Comparison of ENCODE assay signal across 12 cellular contexts in the genomic region with DNA sequence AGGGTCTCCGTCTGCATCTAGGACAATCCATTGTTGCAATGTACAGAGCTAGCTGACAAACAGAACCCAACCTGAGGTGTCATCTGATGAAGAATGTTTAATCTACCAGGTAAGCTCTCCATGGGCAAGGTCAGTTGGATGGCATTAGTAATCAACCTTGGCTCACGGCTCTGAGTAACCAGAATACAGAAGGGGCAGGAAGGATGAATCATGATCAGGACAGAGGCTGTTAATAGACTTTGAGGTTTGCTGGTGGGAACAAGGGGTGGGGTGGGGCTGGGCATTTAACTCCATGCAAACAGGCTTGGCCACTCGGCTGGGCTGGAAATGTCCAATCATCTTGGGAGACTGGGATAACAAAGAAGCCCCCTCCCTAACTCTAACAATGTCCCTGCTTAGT.
A peak's percentile ranks its signal among the peaks of the same experiment; 100 is the strongest.
DNase-seq lines count a peak whose midpoint lies in the region; ATAC-seq and TF ChIP-seq lines count a peak whose summit lies in the region.
"Had no signal": no experiment of that assay in that cellular context is flagged by ENCODE, and none has a peak within 500 bp of the region (broad histone marks: within the 10 kb centered on the region; RNA-seq: fewer than 3 reads in every experiment).

No MANE protein-coding gene starts in this region.

- DNase-seq in CD4-positive, alpha-beta T cell = no peak
- DNase-seq in IMR-90 (peak; percentile 76), adrenal gland (peak in 6 of 7 donors; percentile 44 to 74 (median 64)), left lung (no peak), NCI-H526 (lab: John Stamatoyannopoulos, UW) (no peak)
- no peak for DNase-seq in central memory CD4-positive, alpha-beta T cell
- DNase-seq: erythroblast; SIG-M5; stimulated activated CD4-positive, alpha-beta T cell treated with anti-CD3 and anti-CD28 coated beads, Interleukin-4, amount 100 ng/mL, for 1 hour had no signal

- H3K27me3 ChIP-seq in CD4-positive, alpha-beta T cell (ENCODE audit: control insufficient read depth, insufficient read depth, low read length) = no peaks in the 10 kb centered on the region
- H3K27me3 ChIP-seq in IMR-90 (ENCODE audit: control insufficient read depth, insufficient read depth, low read length) (no peaks in the 10 kb centered on the region), adrenal gland (no peaks in the 10 kb centered on the region), left lung (no peaks in the 10 kb centered on the region)
- H3K27me3 ChIP-seq: vagina had no signal

- in situ Hi-C loops in IMR-90 (cut with MboI; ENCODE audit: low sequenced_read_pairs) = no loop called here

- peak overlapping the region; percentile 64; the same call in 1 of the 2 replicates for H2BK20ac ChIP-seq in IMR-90 (ENCODE audit: low read depth, low read length)

- peak overlapping the region; percentile 60; the same call in 1 of the 2 replicates for H3K14ac ChIP-seq in IMR-90 (replicated peaks; ENCODE audit: low read depth, low read length)

- no peak overlapping the region for H3K4me3 Mint-ChIP-seq in CD4-positive, alpha-beta T cell

- no peak for TF ChIP-seq POLR2A in IMR-90 (IDR thresholded peaks at IDR 0.05; ENCODE audit: low read depth, low read length)
- no peak for TF ChIP-seq POLR2A in adrenal gland (IDR thresholded peaks at IDR 0.05)

- H2BK15ac ChIP-seq in IMR-90 (ENCODE audit: low read depth, low read length) = peak overlapping the region; percentile 25; the same call in 1 of the 3 replicates

- H3K18ac ChIP-seq in IMR-90 (ENCODE audit: low read depth, low read length) = no peak overlapping the region

- intact Hi-C loops in CD4-positive, alpha-beta T cell (cut with DNase I, micrococcal nuclease) = no loop called here
- intact Hi-C loops in IMR-90 (cut with micrococcal nuclease) = no loop called here
- intact Hi-C loops in adrenal gland (cut with DNase I) = no loop called here
- intact Hi-C loops in left lung (cut with DNase I) = no loop called here

- H3K4ac ChIP-seq in IMR-90 (ENCODE audit: low read depth, low read length) = peak overlapping the region; percentile 71

- H2BK5ac ChIP-seq in IMR-90 (ENCODE audit: low read depth, low read length, poor library complexity, severe bottlenecking) = peak overlapping the region; percentile 49

- H2AK9ac ChIP-seq in IMR-90 (replicated peaks; ENCODE audit: low read depth, low read length, poor library complexity) = peak overlapping the region; percentile 44

- H3K36me3 ChIP-seq in IMR-90 (ENCODE audit: control insufficient read depth, insufficient read depth, low read length) (peaks cover 4% of the 10 kb centered on the region), adrenal gland (replicated peaks in 1 of 2) (peaks cover 0 to 3% of the 10 kb centered on the region in 2 donors), left lung (no peaks in the 10 kb centered on the region)
- H3K36me3 ChIP-seq: vagina had no signal

- H3K4me1 Mint-ChIP-seq in CD4-positive, alpha-beta T cell (ENCODE audit: low read depth) = peaks cover 57% of the 10 kb centered on the region

- H4K8ac ChIP-seq in IMR-90 (ENCODE audit: low read depth in 2 of 2, low read length in 2 of 2) = no peak overlapping the region; a peak in 1 of 4 replicates

- peak overlapping the region; percentile 60; the same call in 1 of the 2 replicates for H2BK120ac ChIP-seq in IMR-90 (ENCODE audit: low read depth, low read length)

- no peak for ATAC-seq in CD4-positive, alpha-beta T cell (ENCODE audit: poor library complexity)
- ATAC-seq in IMR-90 (ENCODE audit: low read depth) (peak; percentile 55), left lung (peak; percentile 32), HG02852 (IDR thresholded peaks at IDR 0.05; ENCODE audit: unreplicated experiment) (no peak), HG03378 (IDR thresholded peaks at IDR 0.05; ENCODE audit: unreplicated experiment) (no peak)

- no peak overlapping the region for H2AFZ ChIP-seq in IMR-90 (replicated peaks; ENCODE audit: low read length, poor library complexity)

- BruUV-seq in IMR-90 (replicated peaks; lab: Mats Ljungman, UMichigan) = no TSS peak

- H3K27ac Mint-ChIP-seq in CD4-positive, alpha-beta T cell = peak overlapping the region; percentile 66

- CTCF ChIA-PET in CD4-positive, alpha-beta T cell (lab: Charles Lee) = interaction anchor here (2.4 kb wide), 1 partner anchor 253 kb away, joined by 6 read pairs; no protein-coding TSS in a partner anchor
- CTCF ChIA-PET in IMR-90 (lab: Yijun Ruan, JAX) = interaction anchor here (1.0 kb wide), 1 partner anchor 253 kb away, joined by 3 read pairs; no protein-coding TSS in a partner anchor

- no peak for TF ChIP-seq CTCF in CD4-positive, alpha-beta T cell (IDR thresholded peaks at IDR 0.05)
- TF ChIP-seq CTCF in IMR-90 (conservative IDR thresholded peaks at IDR 0.05; ENCODE audit: low read depth, low read length) (no peak), adrenal gland (IDR thresholded peaks at IDR 0.05) (no peak), left lung (IDR thresholded peaks at IDR 0.05) (no peak)

- peaks cover 41% of the 10 kb centered on the region for H3K9me1 ChIP-seq in IMR-90 (ENCODE audit: insufficient read depth, low read length)

- dilution Hi-C loops in IMR-90 (cut with HindIII; ENCODE audit: low sequenced_read_pairs, unreplicated experiment) = no loop called here

- H3K56ac ChIP-seq in IMR-90 (ENCODE audit: extremely low read depth, insufficient read depth, low read length) = no peak overlapping the region

- H4K91ac ChIP-seq in IMR-90 (ENCODE audit: insufficient read depth, low read depth, low read length) = peak overlapping the region; percentile 35; the same call in 1 of the 2 replicates

- no peaks in the 10 kb centered on the region for H3K9me3 ChIP-seq in CD4-positive, alpha-beta T cell (ENCODE audit: control insufficient read depth, low read length)
- H3K9me3 ChIP-seq in IMR-90 (ENCODE audit: control insufficient read depth, insufficient read depth, low read length) (no peaks in the 10 kb centered on the region), adrenal gland (replicated peaks in 1 of 3) (no peaks in the 10 kb centered on the region), left lung (no peaks in the 10 kb centered on the region)
- H3K9me3 ChIP-seq: vagina had no signal

- H3K9me3 Mint-ChIP-seq in CD4-positive, alpha-beta T cell = no peaks in the 10 kb centered on the region

- H3K4me2 ChIP-seq in IMR-90 (ENCODE audit: low read depth, low read length) = no peak overlapping the region

- peaks cover 60 to 82% of the 10 kb centered on the region in 2 experiments for H3K79me1 ChIP-seq in IMR-90 (ENCODE audit: low read depth in 1 of 2, low read length in 2 of 2)

- peaks cover 69% of the 10 kb centered on the region for H3K36me3 Mint-ChIP-seq in CD4-positive, alpha-beta T cell (ENCODE audit: low read depth)

- TF ChIP-seq RAD21 in IMR-90 (IDR thresholded peaks at IDR 0.05; ENCODE audit: low read length) = no peak; the same call in 1 of the 2 replicates

- 50% methylated on average over 2 of the region's 3 CpGs; no CpG with 5 or more reads in 1 of the 2 experiments for WGBS in IMR-90 (ENCODE audit: extremely low coverage in 2 of 2, insufficient read length in 1 of 2), 2 experiments
- WGBS in adrenal gland, 4 donors = 41 to 60% (median 53%) methylated on average over 3 of the region's 3 CpGs

- POLR2A ChIA-PET in CD4-positive, alpha-beta T cell (lab: Charles Lee) = interaction anchor here (0.9 kb wide), 1 partner anchor 13 kb away, joined by 3 read pairs; no protein-coding TSS in a partner anchor
- POLR2A ChIA-PET in IMR-90 (lab: Charles Lee; ENCODE audit: unreplicated experiment) = no interaction called here

- H2AK5ac ChIP-seq in IMR-90 (ENCODE audit: low read depth, low read length) = peak overlapping the region; percentile 83; the same call in 1 of the 2 replicates

- H3K23ac ChIP-seq in IMR-90 (ENCODE audit: low read depth, low read length) = peak overlapping the region; percentile 51

- peaks cover 10% of the 10 kb centered on the region; the same call in 1 of the 2 replicates for H4K20me1 ChIP-seq in IMR-90 (ENCODE audit: insufficient read depth, low read length)

- no peak overlapping the region for H4K5ac ChIP-seq in IMR-90 (ENCODE audit: low read depth, low read length)

- H3K27ac ChIP-seq in CD4-positive, alpha-beta T cell (ENCODE audit: low read depth, low read length) = no peak overlapping the region
- H3K27ac ChIP-seq in IMR-90 (ENCODE audit: insufficient read depth, low read length) (no peak overlapping the region), adrenal gland (peak overlapping the region in 2 of 5 donors; percentile 37 to 50), left lung (no peak overlapping the region)
- H3K27ac ChIP-seq: vagina had no signal

- H3K4me1 ChIP-seq in IMR-90 (ENCODE audit: control insufficient read depth, insufficient read depth, low read length) (peaks cover 27% of the 10 kb centered on the region), adrenal gland (replicated peaks in 1 of 2) (peaks cover 0 to 27% of the 10 kb centered on the region in 2 donors), left lung (peaks cover 0 to 38% of the 10 kb centered on the region in 2 donors)

- no peak overlapping the region for H3K9ac ChIP-seq in IMR-90 (ENCODE audit: low read depth, low read length)

- H3K27me3 Mint-ChIP-seq in CD4-positive, alpha-beta T cell = no peaks in the 10 kb centered on the region

- no peak overlapping the region for H3K4me3 ChIP-seq in IMR-90 (ENCODE audit: insufficient read depth, low read depth, low read length)
- H3K4me3 ChIP-seq in adrenal gland = no peak overlapping the region
- no peak overlapping the region for H3K4me3 ChIP-seq in left lung
- H3K4me3 ChIP-seq: vagina had no signal

TF ChIP-seq in IMR-90, 13 proteins besides CTCF, POLR2A, EP300 and RAD21:
- TF ChIP-seq, protein P1, sequence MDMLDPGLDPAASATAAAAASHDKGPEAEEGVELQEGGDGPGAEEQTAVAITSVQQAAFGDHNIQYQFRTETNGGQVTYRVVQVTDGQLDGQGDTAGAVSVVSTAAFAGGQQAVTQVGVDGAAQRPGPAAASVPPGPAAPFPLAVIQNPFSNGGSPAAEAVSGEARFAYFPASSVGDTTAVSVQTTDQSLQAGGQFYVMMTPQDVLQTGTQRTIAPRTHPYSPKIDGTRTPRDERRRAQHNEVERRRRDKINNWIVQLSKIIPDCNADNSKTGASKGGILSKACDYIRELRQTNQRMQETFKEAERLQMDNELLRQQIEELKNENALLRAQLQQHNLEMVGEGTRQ (IDR thresholded peaks at IDR 0.05; ENCODE audit: low read depth, low read length) = no peak
- TF ChIP-seq MXI1 (IDR thresholded peaks at IDR 0.05; ENCODE audit: borderline replicate concordance, low read depth, low read length) (no peak), CHD1 (IDR thresholded peaks at IDR 0.05; ENCODE audit: low read depth, low read length) (no peak), FOS (IDR thresholded peaks at IDR 0.05; ENCODE audit: low read depth, low read length) (no peak), MAZ (IDR thresholded peaks at IDR 0.05; ENCODE audit: borderline replicate concordance, low read depth, low read length) (no peak), MAFK (IDR thresholded peaks at IDR 0.05; ENCODE audit: low read depth, low read length) (no peak), BHLHE40 (IDR thresholded peaks at IDR 0.05; ENCODE audit: low read depth, low read length) (no peak), RFX5 (IDR thresholded peaks at IDR 0.05; ENCODE audit: low read depth, low read length) (no peak), RCOR1 (IDR thresholded peaks at IDR 0.05; ENCODE audit: insufficient replicate concordance, low read length) (no peak)

Comparison
In these comparisons a context has a peak if more than half of its experiments do, and no peak if none do; other contexts are left out.
1. ATAC-seq: peak in IMR-90 (single experiment) and left lung (single experiment); none in CD4-positive, alpha-beta T cell (single experiment), HG02852 (single experiment) and HG03378 (single experiment).
2. DNase-seq: peak in IMR-90 (single experiment) and adrenal gland (6 of 7); none in CD4-positive, alpha-beta T cell (0 of 10), left lung (0 of 2), NCI-H526 (0 of 2) and central memory CD4-positive, alpha-beta T cell (single experiment).